ENCODE assay signal across 11 cellular contexts in the genomic region with DNA sequence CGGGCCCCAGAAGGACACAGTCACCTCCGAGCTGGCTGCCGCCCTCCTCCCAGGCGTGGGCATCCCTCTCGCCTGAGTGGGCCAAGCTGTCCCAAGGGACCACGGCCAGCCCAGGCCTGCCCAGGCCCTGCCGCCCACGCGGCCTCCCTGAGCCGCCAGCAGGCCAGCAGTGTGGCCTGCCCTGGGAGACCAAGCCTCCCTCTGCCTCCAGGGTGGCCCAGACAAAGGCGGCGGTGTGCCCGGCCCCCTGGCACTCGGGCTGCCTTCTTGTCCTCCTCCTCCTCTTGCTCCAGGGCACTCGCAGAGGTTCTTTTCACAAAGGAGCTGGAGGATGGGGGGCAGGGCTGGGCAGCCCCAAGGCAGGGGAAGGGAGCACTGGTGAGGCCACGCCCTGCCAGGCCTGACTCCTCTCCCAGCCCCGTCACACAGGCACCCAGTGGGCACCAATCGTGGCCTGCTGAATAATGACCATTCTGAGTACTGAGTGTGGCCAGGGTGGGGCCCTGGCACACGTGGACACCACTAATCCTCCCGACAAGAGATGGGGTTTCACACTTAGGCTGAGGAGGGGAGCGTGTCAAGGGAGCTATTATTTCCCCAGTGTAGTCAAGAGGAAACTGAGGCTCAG. TPM values are rescaled to one million over a fixed set of nuclear protein-coding genes. Genes with fewer than 3 reads are reported as not detected.
DNase-seq lines count a peak whose midpoint lies in the region; ATAC-seq and TF ChIP-seq lines count a peak whose summit lies in the region.
"Had no signal": no experiment of that assay in that cellular context is flagged by ENCODE, and none has a peak within 500 bp of the region (broad histone marks: within the 10 kb centered on the region; RNA-seq: fewer than 3 reads in every experiment).

No MANE protein-coding gene starts in this region.

- H4K20me1 ChIP-seq in SK-N-SH (ENCODE audit: insufficient read depth) (no peaks in the 10 kb centered on the region), hepatocyte (ENCODE audit: insufficient read depth, poor library complexity, severe bottlenecking) (no peaks in the 10 kb centered on the region)

- H3F3A ChIP-seq in SK-N-SH (replicated peaks; ENCODE audit: insufficient read depth): no peaks in the 10 kb centered on the region

- peak overlapping the region; percentile 90 for H3K27ac Mint-ChIP-seq in activated T-cell treated with anti-CD3 and anti-CD28 coated beads, Interleukin-2, amount 50 U/mL, for 24 hours
- H3K27ac Mint-ChIP-seq in stimulated activated naive B cell treated with anti-CD40 and anti-IgM and Interleukin-4, amounts not matched to agents 10 μg/mL and 1 μg/mL and 100 μg/mL, for 72 hours: peak overlapping the region; percentile 17

- no peaks in the 10 kb centered on the region for H3K36me3 Mint-ChIP-seq in activated T-cell treated with anti-CD3 and anti-CD28 coated beads, Interleukin-2, amount 50 U/mL, for 24 hours (ENCODE audit: low read depth)
- H3K36me3 Mint-ChIP-seq in stimulated activated naive B cell treated with anti-CD40 and anti-IgM and Interleukin-4, amounts not matched to agents 10 μg/mL and 1 μg/mL and 100 μg/mL, for 72 hours: no peaks in the 10 kb centered on the region
- H3K36me3 Mint-ChIP-seq: naive B cell had no signal

- H3K4me1 Mint-ChIP-seq in activated T-cell treated with anti-CD3 and anti-CD28 coated beads, Interleukin-2, amount 50 U/mL, for 24 hours (ENCODE audit: low read depth): peaks cover 65% of the 10 kb centered on the region
- H3K4me1 Mint-ChIP-seq in stimulated activated naive B cell treated with anti-CD40 and anti-IgM and Interleukin-4, amounts not matched to agents 10 μg/mL and 1 μg/mL and 100 μg/mL, for 72 hours: peaks cover 20 to 23% of the 10 kb centered on the region in 2 donors

- no peak for TF ChIP-seq EP300 in SK-N-SH (IDR thresholded peaks at IDR 0.05; ENCODE audit: borderline replicate concordance in 1 of 2, low read depth in 1 of 2, low read length in 1 of 2)

- H3K27me3 Mint-ChIP-seq in activated T-cell treated with anti-CD3 and anti-CD28 coated beads, Interleukin-2, amount 50 U/mL, for 24 hours: no peaks in the 10 kb centered on the region
- H3K27me3 Mint-ChIP-seq in stimulated activated naive B cell treated with anti-CD40 and anti-IgM and Interleukin-4, amounts not matched to agents 10 μg/mL and 1 μg/mL and 100 μg/mL, for 72 hours: peaks cover 28 to 40% of the 10 kb centered on the region in 2 donors

- no peaks in the 10 kb centered on the region for H3K9me3 Mint-ChIP-seq in activated T-cell treated with anti-CD3 and anti-CD28 coated beads, Interleukin-2, amount 50 U/mL, for 24 hours
- no peaks in the 10 kb centered on the region for H3K9me3 Mint-ChIP-seq in stimulated activated naive B cell treated with anti-CD40 and anti-IgM and Interleukin-4, amounts not matched to agents 10 μg/mL and 1 μg/mL and 100 μg/mL, for 72 hours
- H3K9me3 Mint-ChIP-seq: naive B cell had no signal

- intact Hi-C loops in ascending aorta (cut with DNase I): no loop called here

- no peak overlapping the region for H3K9ac ChIP-seq in SK-N-SH

- no peak for DNase-seq in activated T-cell treated with anti-CD3 and anti-CD28 coated beads, Interleukin-2, amount 50 U/mL, for 24 hours
- no peak for DNase-seq in activated T-cell treated with anti-CD3 and anti-CD28 coated beads, Interleukin-2, amount 50 U/mL, for 1 hour
- DNase-seq in SK-N-SH: peak; percentile 51
- no peak for DNase-seq in hepatocyte (ENCODE audit: low spot score)
- no peak for DNase-seq in stimulated activated naive B cell treated with anti-CD40 and anti-IgM and Interleukin-4, amounts not matched to agents 10 μg/mL and 1 μg/mL and 100 μg/mL, for 72 hours
- DNase-seq in ascending aorta (ENCODE audit: low spot score in 2 of 2): no peak
- no peak for DNase-seq in NOMO-1 treated with DMSO at 0.1 percent for 48 hours (lab: John Stamatoyannopoulos, UW; ENCODE audit: unreplicated experiment)
- DNase-seq: activated CD4-positive, CD25-positive, alpha-beta regulatory T cell treated with anti-CD3 and anti-CD28 coated beads, Interleukin-2, amount 50 U/mL, for 72 hours; naive B cell; NCI-H510A had no signal

- CTCF ChIA-PET in SK-N-SH (lab: Yijun Ruan, JAX): interaction anchor here (1.6 kb wide), 1 partner anchor 38 kb away, joined by 4 read pairs; no protein-coding TSS in a partner anchor

- H3K4me1 ChIP-seq in SK-N-SH (ENCODE audit: control insufficient read depth in 1 of 2, insufficient read depth in 2 of 2, low read depth in 1 of 2, low read length in 1 of 2): peaks cover 0 to 17% of the 10 kb centered on the region in 2 experiments; a peak in 1 of 4 replicates
- H3K4me1 ChIP-seq in hepatocyte (ENCODE audit: insufficient read depth): peaks cover 35% of the 10 kb centered on the region
- H3K4me1 ChIP-seq in ascending aorta: no peaks in the 10 kb centered on the region

- H3K27me3 ChIP-seq in SK-N-SH (ENCODE audit: insufficient read depth) (no peaks in the 10 kb centered on the region), hepatocyte (no peaks in the 10 kb centered on the region), ascending aorta (no peaks in the 10 kb centered on the region)

- H2AFZ ChIP-seq in SK-N-SH (ENCODE audit: low read depth) (no peak overlapping the region), hepatocyte (no peak overlapping the region)

- POLR2A ChIA-PET in SK-N-SH (lab: Yijun Ruan, JAX): no interaction called here

- TF ChIP-seq RAD21 in SK-N-SH (IDR thresholded peaks at IDR 0.05; ENCODE audit: low read length): no peak

- no peaks in the 10 kb centered on the region for H3K9me3 ChIP-seq in SK-N-SH
- no peaks in the 10 kb centered on the region for H3K9me3 ChIP-seq in hepatocyte (ENCODE audit: low read depth)
- no peaks in the 10 kb centered on the region for H3K9me3 ChIP-seq in ascending aorta

- H3K9me2 ChIP-seq in SK-N-SH: no peaks in the 10 kb centered on the region
- no peaks in the 10 kb centered on the region for H3K9me2 ChIP-seq in hepatocyte (replicated peaks; ENCODE audit: insufficient read depth)

- H3K79me2 ChIP-seq in SK-N-SH (ENCODE audit: insufficient read depth) (no peaks in the 10 kb centered on the region), hepatocyte (peaks cover 42% of the 10 kb centered on the region)

- no peaks in the 10 kb centered on the region for H3K36me3 ChIP-seq in SK-N-SH (replicated peaks in 1 of 2; ENCODE audit: control insufficient read depth in 1 of 2, insufficient read depth in 2 of 2, low read length in 1 of 2)
- H3K36me3 ChIP-seq in hepatocyte (replicated peaks; ENCODE audit: insufficient read depth, low read depth): no peaks in the 10 kb centered on the region
- no peaks in the 10 kb centered on the region for H3K36me3 ChIP-seq in ascending aorta

- H3K4me2 ChIP-seq in SK-N-SH (no peak overlapping the region), hepatocyte (no peak overlapping the region)

- 88% methylated on average over 6 of the region's 21 CpGs for WGBS in SK-N-SH (ENCODE audit: low lambda C conversion rate)
- 91% methylated on average over 21 of the region's 21 CpGs for WGBS in hepatocyte (ENCODE audit: low lambda C conversion rate, missing lambda C conversion rate)

- peak in 1 of 2 donors; percentile 52 for ATAC-seq in stimulated activated naive B cell treated with anti-CD40 and anti-IgM and Interleukin-4, amounts not matched to agents 10 μg/mL and 1 μg/mL and 100 μg/mL, for 72 hours (replicated peaks)
- ATAC-seq in HG02973 (IDR thresholded peaks at IDR 0.05; ENCODE audit: unreplicated experiment): no peak

- H3K4me3 ChIP-seq in SK-N-SH (ENCODE audit: low read depth in 2 of 2, low read length in 1 of 2): no peak overlapping the region
- H3K4me3 ChIP-seq in hepatocyte: no peak overlapping the region
- no peak overlapping the region for H3K4me3 ChIP-seq in ascending aorta

- H3K27ac ChIP-seq in SK-N-SH (ENCODE audit: low read depth in 2 of 2, low read length in 1 of 2) (no peak overlapping the region; a peak in 1 of 4 replicates), hepatocyte (peak overlapping the region; percentile 63), ascending aorta (no peak overlapping the region)

- no peak overlapping the region for H3K4me3 Mint-ChIP-seq in activated T-cell treated with anti-CD3 and anti-CD28 coated beads, Interleukin-2, amount 50 U/mL, for 24 hours
- no peak overlapping the region for H3K4me3 Mint-ChIP-seq in stimulated activated naive B cell treated with anti-CD40 and anti-IgM and Interleukin-4, amounts not matched to agents 10 μg/mL and 1 μg/mL and 100 μg/mL, for 72 hours

- TF ChIP-seq CTCF in SK-N-SH (IDR thresholded peaks at IDR 0.05): no peak
- TF ChIP-seq CTCF in hepatocyte (IDR thresholded peaks at IDR 0.05; ENCODE audit: poor library complexity): no peak
- no peak for TF ChIP-seq CTCF in ascending aorta (IDR thresholded peaks at IDR 0.05)

TF ChIP-seq in SK-N-SH, 30 proteins besides CTCF, POLR2A, EP300 and RAD21 (continues in another document):
- TF ChIP-seq MXI1 (IDR thresholded peaks at IDR 0.05; ENCODE audit: low read depth, low read length) (no peak), NRF1 (IDR thresholded peaks at IDR 0.05; ENCODE audit: low read depth, low read length) (no peak), GABPA (IDR thresholded peaks at IDR 0.05; ENCODE audit: low read depth) (no peak), SIN3A (IDR thresholded peaks at IDR 0.05; ENCODE audit: borderline replicate concordance, low read depth, low read length) (no peak), SMC3 (IDR thresholded peaks at IDR 0.05; ENCODE audit: low read depth, low read length) (no peak), FOXJ3 (CRISPR knock-in tag; IDR thresholded peaks at IDR 0.05) (no peak), MEF2A (IDR thresholded peaks at IDR 0.05; ENCODE audit: borderline replicate concordance, low read depth) (no peak)
- TF ChIP-seq, protein P1, sequence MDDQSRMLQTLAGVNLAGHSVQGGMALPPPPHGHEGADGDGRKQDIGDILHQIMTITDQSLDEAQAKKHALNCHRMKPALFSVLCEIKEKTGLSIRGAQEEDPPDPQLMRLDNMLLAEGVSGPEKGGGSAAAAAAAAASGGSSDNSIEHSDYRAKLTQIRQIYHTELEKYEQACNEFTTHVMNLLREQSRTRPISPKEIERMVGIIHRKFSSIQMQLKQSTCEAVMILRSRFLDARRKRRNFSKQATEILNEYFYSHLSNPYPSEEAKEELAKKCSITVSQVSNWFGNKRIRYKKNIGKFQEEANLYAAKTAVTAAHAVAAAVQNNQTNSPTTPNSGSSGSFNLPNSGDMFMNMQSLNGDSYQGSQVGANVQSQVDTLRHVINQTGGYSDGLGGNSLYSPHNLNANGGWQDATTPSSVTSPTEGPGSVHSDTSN (IDR thresholded peaks at IDR 0.05): no peak
- TF ChIP-seq, protein P2, sequence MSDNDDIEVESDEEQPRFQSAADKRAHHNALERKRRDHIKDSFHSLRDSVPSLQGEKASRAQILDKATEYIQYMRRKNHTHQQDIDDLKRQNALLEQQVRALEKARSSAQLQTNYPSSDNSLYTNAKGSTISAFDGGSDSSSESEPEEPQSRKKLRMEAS (IDR thresholded peaks at IDR 0.05; ENCODE audit: low read depth): no peak

RNA-seq across cellular contexts. Expression of a gene that starts 25.3 kb away (rescaled TPM):
- polyA plus RNA-seq in SK-N-SH (2012; rRNA removed): 10.4 and 14.3 TPM in 2 replicates
- 8.7 and 10.6 TPM in 2 replicates for polyA plus RNA-seq in SK-N-SH (2012; cell fraction: cytosol; rRNA removed)
- 35.9 and 37.2 TPM in 2 replicates for polyA plus RNA-seq in SK-N-SH (2012; cell fraction: nucleus; rRNA removed)
- total RNA-seq in hepatocyte: 34.3 and 35.6 TPM in 2 replicates
- polyA plus RNA-seq in hepatocyte: 42.9 and 44.2 TPM in 2 replicates
- 19.8 TPM for total RNA-seq in ascending aorta
